7 cellular contexts compared by ENCODE assay signal in genomic region chr1:239383714-239384113, GRCh38. TPM values are rescaled to one million over a fixed set of nuclear protein-coding genes. Genes with fewer than 3 reads are reported as not detected.
"Had no signal": no experiment of that assay in that cellular context is flagged by ENCODE, and none has a peak within 500 bp of the region (broad histone marks: within the 10 kb centered on the region; RNA-seq: fewer than 3 reads in every experiment).

No MANE protein-coding gene starts in this region.

- H3K4me2 ChIP-seq: GM23338 had no signal

- H3K4me3 Mint-ChIP-seq: GM23338, H9, HFFc6 had no signal

- H3K4me3 ChIP-seq: GM23338, K562 had no signal

- ATAC-seq: GM23338, K562 had no signal

- DNase-seq: H9, HCEC 1CT, HFFc6, IMR-90, KG1 had no signal

- H3K9me3 Mint-ChIP-seq: GM23338 had no signal

- H3K27ac Mint-ChIP-seq: GM23338, H9, HFFc6 had no signal

- H2AFZ ChIP-seq: GM23338 had no signal

RNA-seq across cellular contexts. Expression of gene CHRM3, which starts 2.7 kb away (rescaled TPM):
- total RNA-seq: IMR-90 had no signal
